ENCODE assay signal across 17 cellular contexts in genomic region chr1:38685373-38685772, GRCh38.
DNase-seq lines count a peak whose midpoint lies in the region; ATAC-seq, FAIRE-seq and TF ChIP-seq lines count a peak whose summit lies in the region.
"Had no signal": no experiment of that assay in that cellular context is flagged by ENCODE, and none has a peak within 500 bp of the region (broad histone marks: within the 10 kb centered on the region; RNA-seq: fewer than 3 reads in every experiment).

No MANE protein-coding gene starts in this region.

- TF ChIP-seq RAD21 in K562 (CRISPR knock-in tag; conservative IDR thresholded peaks at IDR 0.05 in 1 of 2, IDR thresholded peaks at IDR 0.05 in 1 of 2) = no peak

- H3K9me1 ChIP-seq in K562 (ENCODE audit: control insufficient read depth, insufficient read depth, low read length) = no peaks in the 10 kb centered on the region

- in situ Hi-C loops in K562 (cut with MboI) = no loop called here

- H3K27ac Mint-ChIP-seq in GM23338 = no peak overlapping the region
- H3K27ac Mint-ChIP-seq: CD8-positive, alpha-beta memory T cell had no signal

- no peak overlapping the region for H3K9ac ChIP-seq in K562 (ENCODE audit: insufficient read depth in 1 of 2, low read depth in 2 of 2, low read length in 2 of 2)
- H3K9ac ChIP-seq: BLaER1, GM23248 had no signal

- CTCF ChIA-PET in K562 (lab: Yijun Ruan, JAX; ENCODE audit: low intra/inter-chr PET ratio) = no interaction called here

- intact Hi-C loops in K562 (cut with micrococcal nuclease) = no loop called here
- intact Hi-C loops in left cardiac atrium (cut with DNase I) = no loop called here

- POLR2A ChIA-PET in K562 (lab: Yijun Ruan, JAX) = interaction anchor here (1.6 kb wide), 1 partner anchor 11 kb away, joined by 5 read pairs; no protein-coding TSS in a partner anchor

- peaks cover 11% of the 10 kb centered on the region; the same call in 1 of the 2 replicates for H3K4me1 ChIP-seq in GM23338 (ENCODE audit: insufficient read depth)
- H3K4me1 ChIP-seq in K562 (replicated peaks in 1 of 2; ENCODE audit: control insufficient read depth in 2 of 2, insufficient read depth in 2 of 2, low read length in 2 of 2) = no peaks in the 10 kb centered on the region
- H3K4me1 ChIP-seq in lung (ENCODE audit: control insufficient read depth in 2 of 2, insufficient read depth in 2 of 2, low read length in 2 of 2) = no peaks in the 10 kb centered on the region
- H3K4me1 ChIP-seq: BLaER1, Caco-2 had no signal

- no TSS peak for BruUV-seq in K562 (replicated peaks; lab: Mats Ljungman, UMichigan)

- H3K27ac ChIP-seq in GM23338 (ENCODE audit: low read depth) (no peak overlapping the region), K562 (ENCODE audit: extremely low read depth, low read depth, low read length) (no peak overlapping the region), lung (ENCODE audit: low read depth in 1 of 2, low read length in 1 of 2) (no peak overlapping the region)
- H3K27ac ChIP-seq: BLaER1, GM23248 had no signal

- H3K27me3 Mint-ChIP-seq in GM23338 (ENCODE audit: insufficient read depth, low read depth, poor library complexity) = no peaks in the 10 kb centered on the region

- H3K4me1 Mint-ChIP-seq in GM23338 = peaks cover 14% of the 10 kb centered on the region
- H3K4me1 Mint-ChIP-seq: CD8-positive, alpha-beta memory T cell had no signal

- no peaks in the 10 kb centered on the region for H3K27me3 ChIP-seq in GM23338 (ENCODE audit: insufficient read depth)
- peaks cover 16 to 25% of the 10 kb centered on the region in 2 experiments for H3K27me3 ChIP-seq in K562 (ENCODE audit: control insufficient read depth in 2 of 2, insufficient read depth in 2 of 2, low read length in 2 of 2)
- no peaks in the 10 kb centered on the region for H3K27me3 ChIP-seq in lung (ENCODE audit: control insufficient read depth, insufficient read depth)
- H3K27me3 ChIP-seq: BLaER1 had no signal

- no peaks in the 10 kb centered on the region; the same call in 2 of the 3 replicates for H3K9me3 Mint-ChIP-seq in GM23338
- H3K9me3 Mint-ChIP-seq: CD8-positive, alpha-beta memory T cell had no signal

- no peak for TF ChIP-seq POLR2A in K562 (conservative IDR thresholded peaks at IDR 0.05)

- no peak overlapping the region for H2AFZ ChIP-seq in GM23338
- H2AFZ ChIP-seq in K562 (ENCODE audit: low read depth, low read length) = no peak overlapping the region
- H2AFZ ChIP-seq: GM23248 had no signal

- H4K20me1 ChIP-seq in GM23338 (replicated peaks; ENCODE audit: insufficient read depth) (0 out of 2 replicates have a peak, but pooled peaks cover 2% of the 10 kb centered on the region), K562 (replicated peaks; ENCODE audit: control insufficient read depth, insufficient read depth, low read length) (no peaks in the 10 kb centered on the region)
- H4K20me1 ChIP-seq: BLaER1 had no signal

- DNase-seq in GM23338 (ENCODE audit: low spot score) (peak; percentile 11), NCI-H2171 treated with DMSO at 0.1 percent for 48 hours (lab: John Stamatoyannopoulos, UW) (peak; percentile 86), K562 (ENCODE audit: extremely low read depth in 1 of 4, low spot score in 3 of 4) (no peak), lung (ENCODE audit: low spot score) (peak; percentile 13), DMS114 treated with DMSO at 0.1 percent for 48 hours (lab: John Stamatoyannopoulos, UW; ENCODE audit: unreplicated experiment) (no peak), left cardiac atrium (no peak), foreskin fibroblast (no peak)
- DNase-seq: 8988T; AML-193; Caco-2; CD8-positive, alpha-beta memory T cell; DMS53; GF-D8; GM23248; H7 had no signal

- WGBS in K562 (ENCODE audit: insufficient coverage, low coverage, missing lambda C conversion rate) = 4% methylated on average over 6 of the region's 6 CpGs
- 58 to 69% methylated on average over 6 of the region's 6 CpGs for WGBS in lung, 2 donors

- H3K36me3 ChIP-seq in GM23338 (ENCODE audit: insufficient read depth) (no peaks in the 10 kb centered on the region), K562 (ENCODE audit: control insufficient read depth, insufficient read depth, low read length) (no peaks in the 10 kb centered on the region), lung (ENCODE audit: control insufficient read depth in 2 of 2, insufficient read depth in 2 of 2, low read length in 2 of 2) (no peaks in the 10 kb centered on the region)
- H3K36me3 ChIP-seq: BLaER1 had no signal

- ATAC-seq in GM23338 (peak; percentile 25; the same call in 1 of the 3 replicates), K562 (no peak), lung (ENCODE audit: insufficient read depth, low FRiP score) (no peak), HG03108 (IDR thresholded peaks at IDR 0.05; ENCODE audit: unreplicated experiment) (no peak), left cardiac atrium (no peak)

- no peak for FAIRE-seq in K562 (lab: Jason Lieb, UNC)

- TF ChIP-seq CTCF in GM23338 (conservative IDR thresholded peaks at IDR 0.05; ENCODE audit: low read depth in 2 of 2) (no peak), K562 (IDR thresholded peaks at IDR 0.05 in 2 of 3, conservative IDR thresholded peaks at IDR 0.05 in 1 of 3; ENCODE audit: insufficient read depth in 2 of 3, low read depth in 1 of 3, low read length in 3 of 3) (no peak), lung (IDR thresholded peaks at IDR 0.05; ENCODE audit: control extremely low read depth, extremely low read depth) (no peak), foreskin fibroblast (IDR thresholded peaks at IDR 0.05; ENCODE audit: low read depth, low read length) (no peak)

- no peak for TF ChIP-seq EP300 in K562 (IDR thresholded peaks at IDR 0.05; ENCODE audit: low read length)

- H3K79me2 ChIP-seq in GM23338 (replicated peaks; ENCODE audit: insufficient read depth) (no peaks in the 10 kb centered on the region), K562 (ENCODE audit: control insufficient read depth, insufficient read depth, low read length) (no peaks in the 10 kb centered on the region)

- H3K36me3 Mint-ChIP-seq in GM23338 (ENCODE audit: low read depth) = no peaks in the 10 kb centered on the region
- H3K36me3 Mint-ChIP-seq: CD8-positive, alpha-beta memory T cell had no signal

- H3K4me2 ChIP-seq in GM23338 (no peak overlapping the region), K562 (ENCODE audit: insufficient read depth, low read length) (no peak overlapping the region)
- H3K4me2 ChIP-seq: BLaER1 had no signal

- no peak overlapping the region for H3K4me3 Mint-ChIP-seq in GM23338
- H3K4me3 Mint-ChIP-seq: CD8-positive, alpha-beta memory T cell had no signal

- H3K4me3 ChIP-seq in GM23338 (no peak overlapping the region), K562 (no peak overlapping the region), lung (no peak overlapping the region), foreskin fibroblast (ENCODE audit: low read depth in 1 of 2, low read length in 2 of 2) (no peak overlapping the region)
- H3K4me3 ChIP-seq: BLaER1, GM23248 had no signal

- H3K9me2 ChIP-seq in GM23338 (ENCODE audit: insufficient read depth) = no peaks in the 10 kb centered on the region

- no peaks in the 10 kb centered on the region for H3F3A ChIP-seq in GM23338 (replicated peaks; ENCODE audit: low read depth)

- H3K9me3 ChIP-seq in K562 (replicated peaks; ENCODE audit: control insufficient read depth, insufficient read depth, low read depth, low read length) (no peaks in the 10 kb centered on the region), lung (ENCODE audit: control insufficient read depth in 2 of 2, insufficient read depth in 1 of 2, low read length in 1 of 2) (peaks cover 0 to 1% of the 10 kb centered on the region in 2 donors)
- H3K9me3 ChIP-seq: BLaER1, Caco-2 had no signal

TF ChIP-seq in GM23338, 12 proteins besides CTCF, POLR2A, EP300 and RAD21 (continues in another document):
- no peak for TF ChIP-seq EZH2phosphoT487 (IDR thresholded peaks at IDR 0.05; ENCODE audit: unreplicated experiment)
- TF ChIP-seq ETS1 (IDR thresholded peaks at IDR 0.05) = no peak
- TF ChIP-seq NANOG (IDR thresholded peaks at IDR 0.05; ENCODE audit: borderline replicate concordance) = no peak
- TF ChIP-seq STAT1 (IDR thresholded peaks at IDR 0.05; ENCODE audit: unreplicated experiment) = no peak
- no peak for TF ChIP-seq EZH2 (IDR thresholded peaks at IDR 0.05; ENCODE audit: low read depth, unreplicated experiment)

TF ChIP-seq in K562, 482 proteins besides CTCF, POLR2A, EP300 and RAD21:
- TF ChIP-seq TFAP4 (CRISPR knock-in tag; IDR thresholded peaks at IDR 0.05; ENCODE audit: borderline replicate concordance) = no peak
- 0 out of 2 replicates have a peak, but pooled peaks have one; percentile 10 for TF ChIP-seq ZNF316 (IDR thresholded peaks at IDR 0.05)

Comparison
In these comparisons a context has a peak if more than half of its experiments do, and no peak if none do; other contexts are left out.
1. DNase-seq: peak in GM23338 (single experiment), NCI-H2171 treated with DMSO at 0.1 percent for 48 hours (single experiment) and lung (single experiment); none in K562 (0 of 4), DMS114 treated with DMSO at 0.1 percent for 48 hours (single experiment), left cardiac atrium (single experiment) and foreskin fibroblast (0 of 2).